Comparison of ENCODE assay signal across 3 cellular contexts in genomic region chr9:41113348-41113747, GRCh38. TPM values are rescaled to one million over a fixed set of nuclear protein-coding genes. Genes with fewer than 3 reads are reported as not detected.
"Had no signal": no experiment of that assay in that cellular context is flagged by ENCODE, and none has a peak within 500 bp of the region (broad histone marks: within the 10 kb centered on the region; RNA-seq: fewer than 3 reads in every experiment).

No MANE protein-coding gene starts in this region.

RNA-seq across cellular contexts. Expression of gene FOXD4L6, which starts 15.1 kb away (rescaled TPM):
- total RNA-seq: K562, M059J, SK-MEL-5 had no signal
